ENCODE assay signal across 20 cellular contexts in the genomic region with DNA sequence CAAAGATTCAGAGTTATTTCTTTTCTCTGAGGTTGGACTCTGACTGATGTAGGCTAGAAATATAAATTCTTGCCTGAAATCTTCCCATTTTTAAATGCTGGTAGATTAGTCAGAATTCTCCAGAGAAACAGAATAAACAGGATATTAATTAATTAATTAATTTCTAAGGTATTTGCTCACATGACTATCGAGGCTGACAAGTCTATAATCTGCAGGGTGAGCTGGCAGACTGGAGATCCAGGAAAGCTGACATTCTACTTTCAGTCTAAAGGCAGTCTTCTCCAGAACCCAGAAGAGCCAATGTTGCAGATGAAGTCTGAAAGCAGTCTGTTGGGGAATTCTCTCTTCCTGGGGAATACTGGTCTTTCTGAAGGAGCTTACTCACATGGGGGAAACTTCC.
"Had no signal": no experiment of that assay in that cellular context is flagged by ENCODE, and none has a peak within 500 bp of the region (broad histone marks: within the 10 kb centered on the region; RNA-seq: fewer than 3 reads in every experiment).

No MANE protein-coding gene starts in this region.

- H3K9me3 Mint-ChIP-seq: activated T-cell treated with anti-CD3 and anti-CD28 coated beads, Interleukin-2, amount 50 U/mL, for 72 hours; neural progenitor cell; stimulated activated naive CD8-positive, alpha-beta T cell treated with anti-CD3 and anti-CD28 coated beads, Interleukin-15, amount 100 ng/mL, for 72 hours; type B pancreatic cell had no signal

- H3K27me3 Mint-ChIP-seq: progenitor cell of endocrine pancreas had no signal

- H3K27ac ChIP-seq: ascending aorta, cardiac muscle cell, colonic mucosa, gastrocnemius medialis, left lung, neural progenitor cell, right atrium auricular region, testis had no signal

- H3K4me1 ChIP-seq: ascending aorta, colonic mucosa, gastrocnemius medialis, left lung, right atrium auricular region, testis had no signal

- H3K36me3 Mint-ChIP-seq: neural progenitor cell, type B pancreatic cell had no signal

- ATAC-seq: activated T-cell treated with anti-CD3 and anti-CD28 coated beads, Interleukin-2, amount 50 U/mL, for 72 hours; gastrocnemius medialis; left lung; stimulated activated naive CD8-positive, alpha-beta T cell treated with anti-CD3 and anti-CD28 coated beads, Interleukin-15, amount 100 ng/mL, for 72 hours had no signal

- H3K4me2 ChIP-seq: neural progenitor cell had no signal

- H3K27ac Mint-ChIP-seq: activated T-cell treated with anti-CD3 and anti-CD28 coated beads, Interleukin-2, amount 50 U/mL, for 72 hours; neural progenitor cell; stimulated activated naive CD8-positive, alpha-beta T cell treated with anti-CD3 and anti-CD28 coated beads, Interleukin-15, amount 100 ng/mL, for 72 hours; type B pancreatic cell had no signal

- H3K36me3 ChIP-seq: ascending aorta, cardiac muscle cell, colonic mucosa, gastrocnemius medialis, left lung, neural progenitor cell, right atrium auricular region had no signal

- H3K9me3 ChIP-seq: colonic mucosa, gastrocnemius medialis, left lung, right atrium auricular region, testis had no signal

- H3K4me3 Mint-ChIP-seq: activated T-cell treated with anti-CD3 and anti-CD28 coated beads, Interleukin-2, amount 50 U/mL, for 72 hours; neural progenitor cell; stimulated activated naive CD8-positive, alpha-beta T cell treated with anti-CD3 and anti-CD28 coated beads, Interleukin-15, amount 100 ng/mL, for 72 hours; type B pancreatic cell had no signal

- H3K4me1 Mint-ChIP-seq: stimulated activated naive CD8-positive, alpha-beta T cell treated with anti-CD3 and anti-CD28 coated beads, Interleukin-15, amount 100 ng/mL, for 72 hours had no signal

- H3K9ac ChIP-seq: neural progenitor cell had no signal

- H3K4me3 ChIP-seq: ascending aorta, cardiac muscle cell, colonic mucosa, gastrocnemius medialis, left lung, neural progenitor cell, right atrium auricular region, testis had no signal

- H3K27me3 ChIP-seq: ascending aorta, cardiac muscle cell, colonic mucosa, gastrocnemius medialis, left lung, neural progenitor cell, right atrium auricular region, testis had no signal

- DNase-seq: activated CD4-positive, alpha-beta T cell treated with anti-CD3 and anti-CD28 coated beads, Interleukin-2, amount 50 U/mL, for 1 hour; activated CD8-positive, alpha-beta memory T cell treated with anti-CD3 and anti-CD28 coated beads for 24 hours; activated CD8-positive, alpha-beta memory T cell treated with anti-CD3 and anti-CD28 coated beads, Interleukin-2, amount 50 U/mL, for 48 hours; activated effector memory CD4-positive, alpha-beta T cell treated with anti-CD3 and anti-CD28 coated beads, Interleukin-2, amount 50 U/mL, for 16 hours; activated naive CD4-positive, alpha-beta T cell treated with anti-CD3 and anti-CD28 coated beads, Interleukin-2, amount 50 U/mL, for 16 hours; activated T-cell treated with anti-CD3 and anti-CD28 coated beads, Interleukin-2, amount 50 U/mL, for 72 hours; colonic mucosa; gastrocnemius medialis; head of caudate nucleus; left lung; stimulated activated CD4-positive, alpha-beta T cell treated with anti-CD3 and anti-CD28 coated beads, Interleukin-12 subunit alpha, Interleukin-12 subunit beta, amount 100 ng/mL, for 4 hours; stimulated activated CD4-positive, alpha-beta T cell treated with anti-CD3 and anti-CD28 coated beads, Interleukin-1b, Interleukin-23, amount 100 ng/mL, for 48 hours; stimulated activated naive CD8-positive, alpha-beta T cell treated with anti-CD3 and anti-CD28 coated beads, Interleukin-15, amount 100 ng/mL, for 72 hours; testis had no signal
